In the genomic region with DNA sequence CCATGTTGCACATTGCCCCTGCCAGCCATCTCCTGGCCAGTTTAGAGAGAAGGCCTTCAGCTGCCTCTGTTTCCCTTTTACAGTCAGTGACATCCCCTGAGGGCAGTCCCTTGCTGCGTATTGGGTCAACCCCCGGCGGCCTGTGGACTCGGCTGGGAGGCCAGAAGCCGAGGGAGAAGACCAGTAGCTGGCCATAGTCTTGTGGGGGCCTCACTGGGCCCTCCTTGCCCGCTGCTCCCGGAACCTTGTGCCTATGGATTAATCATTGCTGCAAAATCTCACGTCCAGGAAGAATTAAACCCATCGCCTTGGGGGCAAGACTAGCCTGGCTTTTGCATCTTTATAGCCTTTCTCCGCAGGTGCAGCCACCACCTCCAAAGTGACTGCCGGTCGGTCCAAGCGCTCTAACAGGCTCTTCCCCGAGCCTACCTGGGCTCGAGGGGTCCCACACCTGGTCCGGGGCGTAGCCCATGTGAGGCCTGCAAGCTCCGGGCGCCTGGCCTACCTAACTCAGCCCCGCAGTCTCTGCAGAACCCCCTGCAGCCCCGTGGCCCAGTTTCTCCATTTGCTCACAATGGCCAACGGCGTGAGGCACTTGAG, we compare ENCODE assay signal across 8 cellular contexts. TPM values are rescaled to one million over a fixed set of nuclear protein-coding genes. Genes with fewer than 3 reads are reported as not detected.
DNase-seq lines count a peak whose midpoint lies in the region; ATAC-seq, FAIRE-seq and TF ChIP-seq lines count a peak whose summit lies in the region.

No MANE protein-coding gene starts in this region.

- H3K27me3 ChIP-seq in keratinocyte (ENCODE audit: control insufficient read depth, extremely low read depth, insufficient read depth, low read length), result no peaks in the 10 kb centered on the region

- peak overlapping the region; percentile 88 for H2AFZ ChIP-seq in keratinocyte (ENCODE audit: control insufficient read depth, low read length)

- peaks cover 2% of the 10 kb centered on the region for H3K36me3 Mint-ChIP-seq in T-helper 1 cell treated with Interleukin-12 subunit alpha and Interleukin-12 subunit beta and Interleukin-4 antibody, amounts not matched to agents 30 μg/mL and 1 μg/mL, for 36 hours (ENCODE audit: low read depth)
- peaks cover 10% of the 10 kb centered on the region for H3K36me3 Mint-ChIP-seq in activated T-helper 2 cell treated with anti-CD3 and anti-CD28 coated beads, Interferon-gamma antibody, Interleukin-2, Interleukin-4, amounts not matched to agents 10 μg/mL and 5 μg/mL and 100 μg/mL, durations not matched to agents 14 hours and 24 hours and 36 hours (ENCODE audit: low read depth)

- H3K9me3 Mint-ChIP-seq in T-helper 1 cell treated with Interleukin-12 subunit alpha and Interleukin-12 subunit beta and Interleukin-4 antibody, amounts not matched to agents 30 μg/mL and 1 μg/mL, for 36 hours, result no peaks in the 10 kb centered on the region
- H3K9me3 Mint-ChIP-seq in activated T-helper 2 cell treated with anti-CD3 and anti-CD28 coated beads, Interferon-gamma antibody, Interleukin-2, Interleukin-4, amounts not matched to agents 10 μg/mL and 5 μg/mL and 100 μg/mL, durations not matched to agents 14 hours and 24 hours and 36 hours, result no peaks in the 10 kb centered on the region

- no peak for TF ChIP-seq CTCF in keratinocyte (optimal IDR thresholded peaks at IDR 0.05 in 1 of 3, IDR thresholded peaks at IDR 0.05 in 1 of 3, conservative IDR thresholded peaks at IDR 0.05 in 1 of 3; ENCODE audit: extremely low read depth in 1 of 3, insufficient read depth in 2 of 3, low read length in 3 of 3)

- dilution Hi-C loops in keratinocyte (cut with MboI; ENCODE audit: extremely low pct_ligation_motif_present, low sequenced_read_pairs), result no loop called here

- H3K27ac Mint-ChIP-seq in T-helper 1 cell treated with Interleukin-12 subunit alpha and Interleukin-12 subunit beta and Interleukin-4 antibody, amounts not matched to agents 30 μg/mL and 1 μg/mL, for 36 hours, result peak overlapping the region; percentile 81
- H3K27ac Mint-ChIP-seq in activated T-helper 2 cell treated with anti-CD3 and anti-CD28 coated beads, Interferon-gamma antibody, Interleukin-2, Interleukin-4, amounts not matched to agents 10 μg/mL and 5 μg/mL and 100 μg/mL, durations not matched to agents 14 hours and 24 hours and 36 hours, result peak overlapping the region; percentile 87

- H3K4me2 ChIP-seq in keratinocyte (ENCODE audit: control insufficient read depth, extremely low read depth, insufficient read depth, low read depth, low read length), result peak overlapping the region; percentile 89

- H3K79me2 ChIP-seq in keratinocyte (ENCODE audit: control insufficient read depth, insufficient read depth, low read length), result no peaks in the 10 kb centered on the region

- H3K9ac ChIP-seq in keratinocyte (ENCODE audit: control insufficient read depth, extremely low read depth, insufficient read depth, low read length), result peak overlapping the region; percentile 87

- peaks cover 29% of the 10 kb centered on the region for H3K4me1 Mint-ChIP-seq in T-helper 1 cell treated with Interleukin-12 subunit alpha and Interleukin-12 subunit beta and Interleukin-4 antibody, amounts not matched to agents 30 μg/mL and 1 μg/mL, for 36 hours (ENCODE audit: low read depth)
- H3K4me1 Mint-ChIP-seq in activated T-helper 2 cell treated with anti-CD3 and anti-CD28 coated beads, Interferon-gamma antibody, Interleukin-2, Interleukin-4, amounts not matched to agents 10 μg/mL and 5 μg/mL and 100 μg/mL, durations not matched to agents 14 hours and 24 hours and 36 hours (ENCODE audit: low read depth), result peaks cover 29% of the 10 kb centered on the region

- H3K9me1 ChIP-seq in keratinocyte (ENCODE audit: control insufficient read depth, extremely low read depth, insufficient read depth, low read length), result no peaks in the 10 kb centered on the region

- peak overlapping the region; percentile 82 for H3K27ac ChIP-seq in keratinocyte (ENCODE audit: control insufficient read depth, insufficient read depth, low read length)
- peak overlapping the region; percentile 55 for H3K27ac ChIP-seq in substantia nigra (ENCODE audit: low read depth, low read length, poor library complexity, severe bottlenecking)

- no peak for ATAC-seq in HG03025 (IDR thresholded peaks at IDR 0.05; ENCODE audit: low FRiP score, unreplicated experiment)

- H3K36me3 ChIP-seq in keratinocyte (ENCODE audit: control insufficient read depth in 2 of 2, extremely low read depth in 1 of 2, insufficient read depth in 2 of 2, low read length in 2 of 2), result peaks cover 4 to 15% of the 10 kb centered on the region in 2 experiments

- peaks cover 3% of the 10 kb centered on the region for H3K27me3 Mint-ChIP-seq in T-helper 1 cell treated with Interleukin-12 subunit alpha and Interleukin-12 subunit beta and Interleukin-4 antibody, amounts not matched to agents 30 μg/mL and 1 μg/mL, for 36 hours (ENCODE audit: low read depth)
- no peaks in the 10 kb centered on the region for H3K27me3 Mint-ChIP-seq in activated T-helper 2 cell treated with anti-CD3 and anti-CD28 coated beads, Interferon-gamma antibody, Interleukin-2, Interleukin-4, amounts not matched to agents 10 μg/mL and 5 μg/mL and 100 μg/mL, durations not matched to agents 14 hours and 24 hours and 36 hours (ENCODE audit: low read depth)

- intact Hi-C loops in activated T-helper 2 cell treated with anti-CD3 and anti-CD28 coated beads, Interferon-gamma antibody, Interleukin-2, Interleukin-4, amounts not matched to agents 10 μg/mL and 5 μg/mL and 100 μg/mL, durations not matched to agents 14 hours and 24 hours and 36 hours (cut with micrococcal nuclease), result loop anchor here (2.0 kb wide), 2 partner anchors 48 to 278 kb away; a partner anchor contains a TSS

- H3K4me1 ChIP-seq in keratinocyte (ENCODE audit: control insufficient read depth, extremely low read depth, insufficient read depth, low read length), result peaks cover 20% of the 10 kb centered on the region

- DNase-seq in T-helper 1 cell (no peak), keratinocyte (ENCODE audit: low read depth, low spot score) (no peak), substantia nigra (lab: John Stamatoyannopoulos, UW) (no peak), HPDE6-E6E7 (ENCODE audit: extremely low spot score) (no peak)
- DNase-seq in activated T-helper 2 cell treated with anti-CD3 and anti-CD28 coated beads, Interferon-gamma antibody, Interleukin-2, Interleukin-4, amounts not matched to agents 10 μg/mL and 5 μg/mL and 100 μg/mL, durations not matched to agents 14 hours and 24 hours and 36 hours (ENCODE audit: low spot score), result no peak
- no peak for DNase-seq in NK-92 treated with Interleukin-12 subunit alpha and Interleukin-12 subunit beta, amount 100 ng/mL, for 24 hours (lab: John Stamatoyannopoulos, UW)

- H3K9me3 ChIP-seq in keratinocyte (ENCODE audit: control insufficient read depth, low read depth, low read length), result no peaks in the 10 kb centered on the region

- peak overlapping the region; percentile 90 for H3K4me3 Mint-ChIP-seq in T-helper 1 cell treated with Interleukin-12 subunit alpha and Interleukin-12 subunit beta and Interleukin-4 antibody, amounts not matched to agents 30 μg/mL and 1 μg/mL, for 36 hours
- H3K4me3 Mint-ChIP-seq in activated T-helper 2 cell treated with anti-CD3 and anti-CD28 coated beads, Interferon-gamma antibody, Interleukin-2, Interleukin-4, amounts not matched to agents 10 μg/mL and 5 μg/mL and 100 μg/mL, durations not matched to agents 14 hours and 24 hours and 36 hours (ENCODE audit: low read depth), result peak overlapping the region; percentile 84

- H3K4me3 ChIP-seq in keratinocyte (ENCODE audit: control insufficient read depth in 2 of 3, extremely low read depth in 1 of 3, insufficient read depth in 2 of 3, low read depth in 1 of 3, low read length in 3 of 3), result peak overlapping the region; percentile 75 to 87 (median 86)

- H4K20me1 ChIP-seq in keratinocyte (ENCODE audit: control insufficient read depth, extremely low read depth, insufficient read depth, low read length), result peaks cover 3% of the 10 kb centered on the region

- no peak for FAIRE-seq in keratinocyte (lab: Jason Lieb, UNC)

RNA-seq across cellular contexts. Expression of a gene that starts 0.9 kb away (rescaled TPM):
- 3.6 and 4.5 TPM in 2 replicates for total RNA-seq in activated T-helper 2 cell treated with anti-CD3 and anti-CD28 coated beads, Interferon-gamma antibody, Interleukin-2, Interleukin-4, amounts not matched to agents 10 μg/mL and 5 μg/mL and 100 μg/mL, durations not matched to agents 14 hours and 24 hours and 36 hours
- 6.4 to 7.2 TPM (median 6.9 TPM) in 3 replicates for polyA plus RNA-seq in keratinocyte
- 8.1 TPM for polyA plus RNA-seq in keratinocyte (2011; ENCODE audit: low read depth)
- polyA plus RNA-seq in keratinocyte (2011; cell fraction: cytosol; rRNA removed), result 6.5 and 7.4 TPM in 2 replicates
- 12.4 and 12.8 TPM in 2 replicates for polyA plus RNA-seq in keratinocyte (2011; cell fraction: nucleus; rRNA removed)
- polyA plus RNA-seq in keratinocyte (2012; ENCODE audit: low replicate concordance), result 5.7 and 41.9 TPM in 2 replicates
- 3.6 to 4.4 TPM (median 4.1 TPM) in 3 replicates for polyA minus RNA-seq in keratinocyte
- polyA minus RNA-seq in keratinocyte (2011; cell fraction: cytosol; rRNA and poly(A)+ RNA removed), result 15.9 TPM
- 7.1 and 11.8 TPM in 2 replicates for polyA minus RNA-seq in keratinocyte (2011; cell fraction: nucleus; rRNA and poly(A)+ RNA removed)

RNA-seq across cellular contexts. Expression of a gene that starts 23.3 kb away (rescaled TPM):
- 0.14 and 0.37 TPM in 2 replicates for total RNA-seq in activated T-helper 2 cell treated with anti-CD3 and anti-CD28 coated beads, Interferon-gamma antibody, Interleukin-2, Interleukin-4, amounts not matched to agents 10 μg/mL and 5 μg/mL and 100 μg/mL, durations not matched to agents 14 hours and 24 hours and 36 hours
- not detected in 3 replicates for polyA plus RNA-seq in keratinocyte
- not detected for polyA plus RNA-seq in keratinocyte (2011; ENCODE audit: low read depth)
- polyA plus RNA-seq in keratinocyte (2011; cell fraction: cytosol; rRNA removed), result not detected in 2 replicates
- polyA plus RNA-seq in keratinocyte (2011; cell fraction: nucleus; rRNA removed), result 0.15 TPM in 1 of 2 replicates, not detected in the other
- 0.07 TPM in 1 of 2 replicates, not detected in the other for polyA plus RNA-seq in keratinocyte (2012; ENCODE audit: low replicate concordance)
- polyA minus RNA-seq in keratinocyte, result not detected in 3 replicates
- not detected for polyA minus RNA-seq in keratinocyte (2011; cell fraction: cytosol; rRNA and poly(A)+ RNA removed)
- not detected in 2 replicates for polyA minus RNA-seq in keratinocyte (2011; cell fraction: nucleus; rRNA and poly(A)+ RNA removed)

RNA-seq across cellular contexts. Expression of a gene that starts 58.2 kb away (rescaled TPM):
- 12.6 and 13.1 TPM in 2 replicates for total RNA-seq in activated T-helper 2 cell treated with anti-CD3 and anti-CD28 coated beads, Interferon-gamma antibody, Interleukin-2, Interleukin-4, amounts not matched to agents 10 μg/mL and 5 μg/mL and 100 μg/mL, durations not matched to agents 14 hours and 24 hours and 36 hours
- 11.6 to 21.1 TPM (median 18.2 TPM) in 3 replicates for polyA plus RNA-seq in keratinocyte
- 5.7 TPM for polyA plus RNA-seq in keratinocyte (2011; ENCODE audit: low read depth)
- polyA plus RNA-seq in keratinocyte (2011; cell fraction: cytosol; rRNA removed), result 9.4 and 15.1 TPM in 2 replicates
- 29.3 and 35.6 TPM in 2 replicates for polyA plus RNA-seq in keratinocyte (2011; cell fraction: nucleus; rRNA removed)
- 14.4 and 20.6 TPM in 2 replicates for polyA plus RNA-seq in keratinocyte (2012; ENCODE audit: low replicate concordance)
- 41.6 to 68.4 TPM (median 60.3 TPM) in 3 replicates for polyA minus RNA-seq in keratinocyte
- polyA minus RNA-seq in keratinocyte (2011; cell fraction: cytosol; rRNA and poly(A)+ RNA removed), result 44.7 TPM
- polyA minus RNA-seq in keratinocyte (2011; cell fraction: nucleus; rRNA and poly(A)+ RNA removed), result 59.2 and 60.0 TPM in 2 replicates
